In genomic region chr22:44541671-44542319, GRCh38 we compare ENCODE assay signal across 23 cellular contexts.
"Had no signal": no experiment of that assay in that cellular context is flagged by ENCODE, and none has a peak within 500 bp of the region (broad histone marks: within the 10 kb centered on the region; RNA-seq: fewer than 3 reads in every experiment).

No MANE protein-coding gene starts in this region.

- H3K9me3 Mint-ChIP-seq: immature natural killer cell; nephron; stimulated activated effector memory CD8-positive, alpha-beta T cell treated with anti-CD3 and anti-CD28 coated beads, Interleukin-12 subunit alpha, Interleukin-12 subunit beta, amount 100 ng/mL, for 72 hours had no signal

- H3K4me1 ChIP-seq: testis, upper lobe of left lung, uterus had no signal

- H3K27me3 ChIP-seq: ovary, testis, upper lobe of left lung, uterus had no signal

- H3K4me1 Mint-ChIP-seq: immature natural killer cell had no signal

- H3K4me3 ChIP-seq: dorsolateral prefrontal cortex, neural progenitor cell, ovary, testis, tibial artery, upper lobe of left lung, uterus had no signal

- DNase-seq: caudate nucleus; cerebellar nuclear complex; effector CD8-positive, alpha-beta T cell; hypothalamus; immature natural killer cell; mesenchymal stem cell; midbrain; naive thymus-derived CD4-positive, alpha-beta T cell; nucleus accumbens; ovary; stimulated activated CD4-positive, alpha-beta T cell treated with anti-CD3 and anti-CD28 coated beads, Interleukin-2, amount 100 ng/mL, for 24 hours; stimulated activated CD4-positive, alpha-beta T cell treated with anti-CD3 and anti-CD28 coated beads, Interleukin-4, amount 100 ng/mL, for 24 hours; stimulated activated naive CD8-positive, alpha-beta T cell treated with anti-CD3 and anti-CD28 coated beads, Interleukin-15, Interleukin-2, amounts not matched to agents 100 U/mL and 50 U/mL, for 24 hours; testis; upper lobe of left lung; uterus had no signal

- ATAC-seq: left lobe of liver; naive thymus-derived CD4-positive, alpha-beta T cell; sciatic nerve; stimulated activated effector memory CD8-positive, alpha-beta T cell treated with anti-CD3 and anti-CD28 coated beads, Interleukin-12 subunit alpha, Interleukin-12 subunit beta, amount 100 ng/mL, for 72 hours; stimulated activated naive CD8-positive, alpha-beta T cell treated with anti-CD3 and anti-CD28 coated beads, Interleukin-15, Interleukin-2, amounts not matched to agents 100 U/mL and 50 U/mL, for 24 hours had no signal

- H3K9me3 ChIP-seq: ovary, testis, tibial artery, upper lobe of left lung, uterus had no signal

- H3K27ac Mint-ChIP-seq: immature natural killer cell; naive thymus-derived CD4-positive, alpha-beta T cell; nephron; stimulated activated effector memory CD8-positive, alpha-beta T cell treated with anti-CD3 and anti-CD28 coated beads, Interleukin-12 subunit alpha, Interleukin-12 subunit beta, amount 100 ng/mL, for 72 hours had no signal

- H3K4me3 Mint-ChIP-seq: immature natural killer cell; naive thymus-derived CD4-positive, alpha-beta T cell; nephron; neural progenitor cell; stimulated activated effector memory CD8-positive, alpha-beta T cell treated with anti-CD3 and anti-CD28 coated beads, Interleukin-12 subunit alpha, Interleukin-12 subunit beta, amount 100 ng/mL, for 72 hours had no signal

- H3K27ac ChIP-seq: dorsolateral prefrontal cortex, neural progenitor cell, ovary, testis, tibial artery, upper lobe of left lung, uterus had no signal

- H3K36me3 Mint-ChIP-seq: immature natural killer cell; naive thymus-derived CD4-positive, alpha-beta T cell; neural progenitor cell; stimulated activated effector memory CD8-positive, alpha-beta T cell treated with anti-CD3 and anti-CD28 coated beads, Interleukin-12 subunit alpha, Interleukin-12 subunit beta, amount 100 ng/mL, for 72 hours had no signal
